ENCODE assay signal across 15 cellular contexts in genomic region chr14:99707420-99707819, GRCh38. TPM values are rescaled to one million over a fixed set of nuclear protein-coding genes. Genes with fewer than 3 reads are reported as not detected.
DNase-seq lines count a peak whose midpoint lies in the region; ATAC-seq and TF ChIP-seq lines count a peak whose summit lies in the region.
"Had no signal": no experiment of that assay in that cellular context is flagged by ENCODE, and none has a peak within 500 bp of the region (broad histone marks: within the 10 kb centered on the region; RNA-seq: fewer than 3 reads in every experiment).

No MANE protein-coding gene starts in this region.

- intact Hi-C loops in esophagus muscularis mucosa (cut with DNase I) = no loop called here

- in situ Hi-C loops in HAP-1 (cut with MboI; ENCODE audit: low sequenced_read_pairs) = no loop called here

- H3K27ac ChIP-seq in esophagus muscularis mucosa (replicated peaks in 1 of 4) = no peak overlapping the region
- H3K27ac ChIP-seq: BLaER1 treated with 17β-estradiol and CSF1 and Interleukin-3, amounts not matched to agents 10 nM and 100 nM had no signal

- TF ChIP-seq EP300 in esophagus muscularis mucosa (IDR thresholded peaks at IDR 0.05) = no peak

- H3K27ac Mint-ChIP-seq in osteocyte (ENCODE audit: unreplicated experiment) = no peak overlapping the region
- H3K27ac Mint-ChIP-seq: B cell; CD8-positive, alpha-beta T cell had no signal

- TF ChIP-seq CTCF in esophagus muscularis mucosa (IDR thresholded peaks at IDR 0.05) = no peak
- no peak for TF ChIP-seq CTCF in osteocyte (IDR thresholded peaks at IDR 0.05)

- peaks cover 0 to 11% (median 5%) of the 10 kb centered on the region in 4 donors for H3K9me3 ChIP-seq in esophagus muscularis mucosa
- H3K9me3 ChIP-seq in HAP-1 = peaks cover 9% of the 10 kb centered on the region

- H3K9me3 Mint-ChIP-seq in osteocyte (ENCODE audit: unreplicated experiment) = peaks cover 24% of the 10 kb centered on the region

- 100% methylated on average over 2 of the region's 2 CpGs for WGBS in esophagus muscularis mucosa

- no peaks in the 10 kb centered on the region for H3K27me3 ChIP-seq in esophagus muscularis mucosa
- peaks cover 17% of the 10 kb centered on the region for H3K27me3 ChIP-seq in HAP-1 (ENCODE audit: low read depth)
- H3K27me3 ChIP-seq: BLaER1 treated with 17β-estradiol and CSF1 and Interleukin-3, amounts not matched to agents 10 nM and 100 nM had no signal

- H3K4me1 Mint-ChIP-seq in osteocyte (ENCODE audit: unreplicated experiment) = no peaks in the 10 kb centered on the region
- H3K4me1 Mint-ChIP-seq: B cell had no signal

- DNase-seq in activated effector memory CD4-positive, alpha-beta T cell treated with anti-CD3 and anti-CD28 coated beads, Interleukin-2, amount 50 U/mL, for 16 hours = peak; percentile 53
- DNase-seq in activated effector memory CD4-positive, alpha-beta T cell treated with Interleukin-2 at 50 U/mL for 16 hours = no peak
- DNase-seq in D341Med (ENCODE audit: low spot score) = peak; percentile 17
- peak; percentile 42 for DNase-seq in esophagus muscularis mucosa (ENCODE audit: extremely low spot score)
- DNase-seq in osteocyte (ENCODE audit: extremely low spot score, unreplicated experiment) = peak; percentile 51
- DNase-seq in HAP-1 (ENCODE audit: low spot score in 2 of 2) = no peak
- no peak for DNase-seq in activated T-cell treated with anti-CD3 and anti-CD28 coated beads, Interleukin-2, amount 50 U/mL, for 48 hours
- DNase-seq: 8988T had no signal

- no peak overlapping the region for H3K4me3 Mint-ChIP-seq in osteocyte (ENCODE audit: unreplicated experiment)
- H3K4me3 Mint-ChIP-seq: B cell; CD8-positive, alpha-beta T cell had no signal

- H3K4me1 ChIP-seq in esophagus muscularis mucosa = no peaks in the 10 kb centered on the region
- no peaks in the 10 kb centered on the region for H3K4me1 ChIP-seq in HAP-1
- H3K4me1 ChIP-seq: BLaER1 treated with 17β-estradiol and CSF1 and Interleukin-3, amounts not matched to agents 10 nM and 100 nM had no signal

- TF ChIP-seq POLR2A in esophagus muscularis mucosa (IDR thresholded peaks at IDR 0.05; ENCODE audit: low read depth) = no peak

- no peak for ATAC-seq in HG02884 (IDR thresholded peaks at IDR 0.05; ENCODE audit: unreplicated experiment)
- ATAC-seq: CD8-positive, alpha-beta T cell; HCT116 had no signal

- no peaks in the 10 kb centered on the region for H3K27me3 Mint-ChIP-seq in osteocyte (ENCODE audit: unreplicated experiment)

- H3K36me3 Mint-ChIP-seq in osteocyte (ENCODE audit: unreplicated experiment) = peaks cover 5% of the 10 kb centered on the region

- H3K4me3 ChIP-seq in esophagus muscularis mucosa (no peak overlapping the region), HAP-1 (no peak overlapping the region)
- H3K4me3 ChIP-seq: BLaER1 treated with 17β-estradiol and CSF1 and Interleukin-3, amounts not matched to agents 10 nM and 100 nM had no signal

- peaks cover 0 to 8% (median 0%) of the 10 kb centered on the region in 4 donors for H3K36me3 ChIP-seq in esophagus muscularis mucosa
- no peaks in the 10 kb centered on the region for H3K36me3 ChIP-seq in HAP-1 (replicated peaks)

RNA-seq across cellular contexts. Expression of gene CYP46A1, which starts 23.3 kb away (rescaled TPM):
- total RNA-seq in esophagus muscularis mucosa = 1 to 10 TPM; 1.2 to 2.5 (median 1.9) TPM
- 1.3 and 1.8 TPM in 2 replicates for total RNA-seq in osteocyte
- total RNA-seq: A673, HT-29 had no signal

Comparison
In these comparisons a context has a peak if more than half of its experiments do, and no peak if none do; other contexts are left out.
1. DNase-seq: peak in activated effector memory CD4-positive, alpha-beta T cell treated with anti-CD3 and anti-CD28 coated beads, Interleukin-2, amount 50 U/mL, for 16 hours (single experiment), D341Med (single experiment), esophagus muscularis mucosa (single experiment) and osteocyte (single experiment); none in activated effector memory CD4-positive, alpha-beta T cell treated with Interleukin-2 at 50 U/mL for 16 hours (single experiment), HAP-1 (0 of 2) and activated T-cell treated with anti-CD3 and anti-CD28 coated beads, Interleukin-2, amount 50 U/mL, for 48 hours (0 of 2).